ENCODE assay signal across 20 cellular contexts in the genomic region with DNA sequence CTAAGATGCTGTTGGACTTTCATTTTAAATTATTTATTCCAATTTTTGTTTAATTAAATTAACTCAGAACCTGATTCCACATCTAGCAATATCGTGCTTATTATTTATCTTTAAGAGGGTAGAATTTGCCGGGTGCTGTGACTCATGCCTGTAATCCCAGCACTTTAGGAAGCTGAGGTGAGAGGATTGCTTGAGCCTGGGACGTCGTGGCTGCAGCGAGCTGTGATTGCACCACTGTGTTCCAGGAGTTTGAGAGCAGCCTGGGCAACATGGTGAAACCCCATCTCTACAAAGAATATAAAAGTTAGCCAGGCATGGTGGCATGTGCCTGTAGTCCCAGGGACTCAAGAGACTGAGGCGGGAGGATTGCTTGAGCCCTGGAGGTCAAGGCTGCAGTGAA.
"Had no signal": no experiment of that assay in that cellular context is flagged by ENCODE, and none has a peak within 500 bp of the region (broad histone marks: within the 10 kb centered on the region; RNA-seq: fewer than 3 reads in every experiment).

No MANE protein-coding gene starts in this region.

- FAIRE-seq: colon, small intestine had no signal

- H3K4me1 Mint-ChIP-seq: naive thymus-derived CD4-positive, alpha-beta T cell had no signal

- H3K9me3 ChIP-seq: esophagus squamous epithelium, left lung, stomach, thoracic aorta, transverse colon had no signal

- H3K27ac ChIP-seq: esophagus squamous epithelium, foreskin keratinocyte, hepatocyte, left lung, stomach, thoracic aorta, transverse colon had no signal

- ATAC-seq: effector memory CD8-positive, alpha-beta T cell; foreskin keratinocyte; left lung; naive thymus-derived CD4-positive, alpha-beta T cell had no signal

- H3K4me1 ChIP-seq: esophagus squamous epithelium, foreskin keratinocyte, left lung, stomach, transverse colon had no signal

- H3K9me3 Mint-ChIP-seq: dendritic cell treated with granulocyte-macrophage colony-stimulating factor and Interleukin-4, amounts not matched to agents 40 ng/mL and 50 ng/mL, for 4 days; effector memory CD8-positive, alpha-beta T cell; naive thymus-derived CD4-positive, alpha-beta T cell had no signal

- H3K27me3 ChIP-seq: esophagus squamous epithelium, foreskin keratinocyte, hepatocyte, left lung, stomach, transverse colon had no signal

- H3K27me3 Mint-ChIP-seq: dendritic cell treated with granulocyte-macrophage colony-stimulating factor and Interleukin-4, amounts not matched to agents 40 ng/mL and 50 ng/mL, for 4 days; effector memory CD8-positive, alpha-beta T cell; naive thymus-derived CD4-positive, alpha-beta T cell had no signal

- H3K4me3 ChIP-seq: esophagus squamous epithelium, hepatocyte, left lung, lung, stomach, thoracic aorta, transverse colon had no signal

- H3K27ac Mint-ChIP-seq: dendritic cell treated with granulocyte-macrophage colony-stimulating factor and Interleukin-4, amounts not matched to agents 40 ng/mL and 50 ng/mL, for 4 days; effector memory CD8-positive, alpha-beta T cell; naive thymus-derived CD4-positive, alpha-beta T cell had no signal

- H3K4me3 Mint-ChIP-seq: dendritic cell treated with granulocyte-macrophage colony-stimulating factor and Interleukin-4, amounts not matched to agents 40 ng/mL and 50 ng/mL, for 4 days; effector memory CD8-positive, alpha-beta T cell; naive thymus-derived CD4-positive, alpha-beta T cell had no signal

- DNase-seq: effector memory CD8-positive, alpha-beta T cell; esophagus squamous epithelium; foreskin keratinocyte; head of caudate nucleus; kidney glomerular epithelial cell; left lung; mesendoderm; naive thymus-derived CD4-positive, alpha-beta T cell; posterior cingulate gyrus; small intestine; stimulated activated CD4-positive, alpha-beta T cell treated with anti-CD3 and anti-CD28 coated beads, Interleukin-12 subunit alpha, Interleukin-12 subunit beta, amount 100 ng/mL, for 4 hours; stimulated activated naive CD4-positive, alpha-beta T cell; stomach; substantia nigra; transverse colon had no signal
